Comparison of ENCODE assay signal across 9 cellular contexts in genomic region chr9:113591899-113592625, GRCh38.
DNase-seq lines count a peak whose midpoint lies in the region; ATAC-seq and TF ChIP-seq lines count a peak whose summit lies in the region.
"Had no signal": no experiment of that assay in that cellular context is flagged by ENCODE, and none has a peak within 500 bp of the region (broad histone marks: within the 10 kb centered on the region; RNA-seq: fewer than 3 reads in every experiment).

No MANE protein-coding gene starts in this region.

- peaks cover 16% of the 10 kb centered on the region for H3K36me3 ChIP-seq in IMR-90 (ENCODE audit: control insufficient read depth, insufficient read depth, low read length)
- peaks cover 14 to 19% of the 10 kb centered on the region in 2 donors for H3K36me3 ChIP-seq in thyroid gland

- no peak overlapping the region for H3K9ac ChIP-seq in IMR-90 (ENCODE audit: low read depth, low read length)

- intact Hi-C loops in IMR-90 (cut with micrococcal nuclease), result loop anchor here (1.0 to 5.0 kb wide), 6 partner anchors 63 to 320 kb away; partner anchors contain the start of gene ALAD
- intact Hi-C loops in thyroid gland (cut with DNase I), result loop anchor here (1.0 kb wide), 1 partner anchor 63 kb away; no protein-coding TSS in a partner anchor

- ATAC-seq in IMR-90 (ENCODE audit: low read depth), result no peak
- ATAC-seq in GM19397 (IDR thresholded peaks at IDR 0.05; ENCODE audit: unreplicated experiment), result no peak

- no peak overlapping the region for H3K4me2 ChIP-seq in IMR-90 (ENCODE audit: low read depth, low read length)

- peak overlapping the region; percentile 75 for H2AFZ ChIP-seq in IMR-90 (replicated peaks; ENCODE audit: low read length, poor library complexity)

- H3K4me3 ChIP-seq in IMR-90 (ENCODE audit: insufficient read depth, low read depth, low read length) (no peak overlapping the region), thyroid gland (replicated peaks in 1 of 3) (no peak overlapping the region)

- H3K27ac Mint-ChIP-seq in activated naive CD4-positive, alpha-beta T cell treated with anti-CD3 and anti-CD28 coated beads, Interleukin-2, amount 50 U/mL, for 24 hours, result peak overlapping the region; percentile 23
- H3K27ac Mint-ChIP-seq in glutamatergic neuron (ENCODE audit: unreplicated experiment) (peak overlapping the region; percentile 16), mesothelial cell of epicardium (no peak overlapping the region)

- POLR2A ChIA-PET in IMR-90 (lab: Charles Lee; ENCODE audit: unreplicated experiment), result interaction anchor here (0.8 kb wide), 1 partner anchor 63 kb away, joined by 3 read pairs; no protein-coding TSS in a partner anchor

- no peak for TF ChIP-seq POLR2A in IMR-90 (IDR thresholded peaks at IDR 0.05; ENCODE audit: low read depth, low read length)
- no peak for TF ChIP-seq POLR2A in thyroid gland (IDR thresholded peaks at IDR 0.05)

- no peak for TF ChIP-seq RAD21 in IMR-90 (IDR thresholded peaks at IDR 0.05; ENCODE audit: low read length)

- H4K8ac ChIP-seq in IMR-90 (ENCODE audit: low read depth in 2 of 2, low read length in 2 of 2), result no peak overlapping the region

- no TSS peak for BruUV-seq in IMR-90 (replicated peaks; lab: Mats Ljungman, UMichigan)

- CTCF ChIA-PET in IMR-90 (lab: Yijun Ruan, JAX), result interaction anchor here (0.7 to 5.7 kb wide), 11 partner anchors 8 to 146 kb away, joined by 3 to 132 read pairs (median 4); no protein-coding TSS in a partner anchor

- no peaks in the 10 kb centered on the region for H3K9me3 ChIP-seq in IMR-90 (ENCODE audit: control insufficient read depth, insufficient read depth, low read length)
- H3K9me3 ChIP-seq in thyroid gland, result no peaks in the 10 kb centered on the region

- H3K4me1 Mint-ChIP-seq in activated naive CD4-positive, alpha-beta T cell treated with anti-CD3 and anti-CD28 coated beads, Interleukin-2, amount 50 U/mL, for 24 hours, result peaks cover 28% of the 10 kb centered on the region
- H3K4me1 Mint-ChIP-seq in glutamatergic neuron (ENCODE audit: low read depth, unreplicated experiment) (peaks cover 12% of the 10 kb centered on the region), mesothelial cell of epicardium (peaks cover 18% of the 10 kb centered on the region)

- H3K14ac ChIP-seq in IMR-90 (replicated peaks; ENCODE audit: low read depth, low read length), result no peak overlapping the region

- H3K27ac ChIP-seq in IMR-90 (ENCODE audit: insufficient read depth, low read length) (no peak overlapping the region), thyroid gland (peak overlapping the region; percentile 57 to 89 (median 78))

- H3K23ac ChIP-seq in IMR-90 (ENCODE audit: low read depth, low read length), result no peak overlapping the region

- H3K36me3 Mint-ChIP-seq in activated naive CD4-positive, alpha-beta T cell treated with anti-CD3 and anti-CD28 coated beads, Interleukin-2, amount 50 U/mL, for 24 hours, result peaks cover 11% of the 10 kb centered on the region
- H3K36me3 Mint-ChIP-seq in glutamatergic neuron (ENCODE audit: unreplicated experiment) (no peaks in the 10 kb centered on the region), mesothelial cell of epicardium (peaks cover 9% of the 10 kb centered on the region)

- H4K5ac ChIP-seq in IMR-90 (ENCODE audit: low read depth, low read length), result no peak overlapping the region

- H3K79me1 ChIP-seq in IMR-90 (ENCODE audit: low read depth in 1 of 2, low read length in 2 of 2), result peaks cover 0 to 29% of the 10 kb centered on the region in 2 experiments; a peak in 2 of 4 replicates

- no CpG with 5 or more reads among the region's 7 CpGs for WGBS in IMR-90 (ENCODE audit: extremely low coverage in 2 of 2, insufficient read length in 1 of 2), 2 experiments
- WGBS in thyroid gland, 2 donors, result 70 to 82% methylated on average over 7 of the region's 7 CpGs

- no peak overlapping the region for H2BK5ac ChIP-seq in IMR-90 (ENCODE audit: low read depth, low read length, poor library complexity, severe bottlenecking)

- in situ Hi-C loops in IMR-90 (cut with MboI; ENCODE audit: low sequenced_read_pairs), result loop anchor here (5.0 kb wide), 1 partner anchor 65 kb away; no protein-coding TSS in a partner anchor

- no peak for TF ChIP-seq CTCF in IMR-90 (conservative IDR thresholded peaks at IDR 0.05; ENCODE audit: low read depth, low read length)
- peak; percentile 46 for TF ChIP-seq CTCF in glutamatergic neuron (IDR thresholded peaks at IDR 0.05; ENCODE audit: partially characterized antibody, unreplicated experiment)
- TF ChIP-seq CTCF in thyroid gland (IDR thresholded peaks at IDR 0.05), result no peak
- TF ChIP-seq CTCF in mesothelial cell of epicardium (IDR thresholded peaks at IDR 0.05; ENCODE audit: unreplicated experiment), result no peak

- H4K20me1 ChIP-seq in IMR-90 (ENCODE audit: insufficient read depth, low read length), result peaks cover 18% of the 10 kb centered on the region

- no peak overlapping the region for H3K56ac ChIP-seq in IMR-90 (ENCODE audit: extremely low read depth, insufficient read depth, low read length)

- peak overlapping the region; percentile 21 for H2AK9ac ChIP-seq in IMR-90 (replicated peaks; ENCODE audit: low read depth, low read length, poor library complexity)

- no peaks in the 10 kb centered on the region for H3K27me3 ChIP-seq in IMR-90 (ENCODE audit: control insufficient read depth, insufficient read depth, low read length)
- H3K27me3 ChIP-seq in thyroid gland, result no peaks in the 10 kb centered on the region

- H3K27me3 Mint-ChIP-seq in activated naive CD4-positive, alpha-beta T cell treated with anti-CD3 and anti-CD28 coated beads, Interleukin-2, amount 50 U/mL, for 24 hours, result no peaks in the 10 kb centered on the region
- H3K27me3 Mint-ChIP-seq in glutamatergic neuron (ENCODE audit: unreplicated experiment), result peaks cover 3% of the 10 kb centered on the region
- H3K27me3 Mint-ChIP-seq in mesothelial cell of epicardium (ENCODE audit: low read depth), result no peaks in the 10 kb centered on the region
- H3K27me3 Mint-ChIP-seq: naive thymus-derived CD4-positive, alpha-beta T cell had no signal

- H3K4ac ChIP-seq in IMR-90 (ENCODE audit: low read depth, low read length), result 0 out of 2 replicates have a peak overlapping the region, but pooled peaks have one; percentile 17

- H3K4me3 Mint-ChIP-seq in activated naive CD4-positive, alpha-beta T cell treated with anti-CD3 and anti-CD28 coated beads, Interleukin-2, amount 50 U/mL, for 24 hours, result no peak overlapping the region
- H3K4me3 Mint-ChIP-seq in glutamatergic neuron (ENCODE audit: unreplicated experiment) (no peak overlapping the region), mesothelial cell of epicardium (no peak overlapping the region)

- dilution Hi-C loops in IMR-90 (cut with HindIII; ENCODE audit: low sequenced_read_pairs, unreplicated experiment), result no loop called here

- H4K91ac ChIP-seq in IMR-90 (ENCODE audit: insufficient read depth, low read depth, low read length), result no peak overlapping the region

- peaks cover 17% of the 10 kb centered on the region for H3K9me1 ChIP-seq in IMR-90 (ENCODE audit: insufficient read depth, low read length)

- H3K4me1 ChIP-seq in IMR-90 (ENCODE audit: control insufficient read depth, insufficient read depth, low read length) (peaks cover 10% of the 10 kb centered on the region; the same call in 1 of the 2 replicates), thyroid gland (peaks cover 19 to 45% of the 10 kb centered on the region in 2 donors)

- no peaks in the 10 kb centered on the region for H3K9me3 Mint-ChIP-seq in activated naive CD4-positive, alpha-beta T cell treated with anti-CD3 and anti-CD28 coated beads, Interleukin-2, amount 50 U/mL, for 24 hours
- H3K9me3 Mint-ChIP-seq in glutamatergic neuron (ENCODE audit: unreplicated experiment) (peaks cover 2% of the 10 kb centered on the region), mesothelial cell of epicardium (no peaks in the 10 kb centered on the region)
- H3K9me3 Mint-ChIP-seq: naive thymus-derived CD4-positive, alpha-beta T cell had no signal

- 0 out of 2 replicates have a peak overlapping the region, but pooled peaks have one; percentile 7 for H2BK20ac ChIP-seq in IMR-90 (ENCODE audit: low read depth, low read length)

- peak overlapping the region; percentile 35 for H2AK5ac ChIP-seq in IMR-90 (ENCODE audit: low read depth, low read length)

- DNase-seq in activated naive CD4-positive, alpha-beta T cell (lab: John Stamatoyannopoulos, UW), result no peak
- DNase-seq in IMR-90, result no peak
- DNase-seq in glutamatergic neuron, result peak; percentile 7
- DNase-seq in thyroid gland, result no peak
- DNase-seq in NCI-H1436 treated with DMSO at 0.1 percent for 48 hours (lab: John Stamatoyannopoulos, UW), result no peak
- no peak for DNase-seq in mesothelial cell of epicardium (ENCODE audit: low spot score in 2 of 2, unreplicated experiment in 2 of 2)

- H2BK15ac ChIP-seq in IMR-90 (ENCODE audit: low read depth, low read length), result no peak overlapping the region

- H2BK120ac ChIP-seq in IMR-90 (ENCODE audit: low read depth, low read length), result no peak overlapping the region

- H3K18ac ChIP-seq in IMR-90 (ENCODE audit: low read depth, low read length), result no peak overlapping the region

TF ChIP-seq in IMR-90, 13 proteins besides CTCF, POLR2A, EP300 and RAD21:
- TF ChIP-seq FOS (IDR thresholded peaks at IDR 0.05; ENCODE audit: low read depth, low read length) (no peak), NFE2L2 (IDR thresholded peaks at IDR 0.05; ENCODE audit: low read depth, low read length) (no peak), CHD1 (IDR thresholded peaks at IDR 0.05; ENCODE audit: low read depth, low read length) (no peak), CEBPB (IDR thresholded peaks at IDR 0.05; ENCODE audit: low read depth, low read length) (no peak)
